Comparison of ENCODE assay signal across 8 cellular contexts in the genomic region with DNA sequence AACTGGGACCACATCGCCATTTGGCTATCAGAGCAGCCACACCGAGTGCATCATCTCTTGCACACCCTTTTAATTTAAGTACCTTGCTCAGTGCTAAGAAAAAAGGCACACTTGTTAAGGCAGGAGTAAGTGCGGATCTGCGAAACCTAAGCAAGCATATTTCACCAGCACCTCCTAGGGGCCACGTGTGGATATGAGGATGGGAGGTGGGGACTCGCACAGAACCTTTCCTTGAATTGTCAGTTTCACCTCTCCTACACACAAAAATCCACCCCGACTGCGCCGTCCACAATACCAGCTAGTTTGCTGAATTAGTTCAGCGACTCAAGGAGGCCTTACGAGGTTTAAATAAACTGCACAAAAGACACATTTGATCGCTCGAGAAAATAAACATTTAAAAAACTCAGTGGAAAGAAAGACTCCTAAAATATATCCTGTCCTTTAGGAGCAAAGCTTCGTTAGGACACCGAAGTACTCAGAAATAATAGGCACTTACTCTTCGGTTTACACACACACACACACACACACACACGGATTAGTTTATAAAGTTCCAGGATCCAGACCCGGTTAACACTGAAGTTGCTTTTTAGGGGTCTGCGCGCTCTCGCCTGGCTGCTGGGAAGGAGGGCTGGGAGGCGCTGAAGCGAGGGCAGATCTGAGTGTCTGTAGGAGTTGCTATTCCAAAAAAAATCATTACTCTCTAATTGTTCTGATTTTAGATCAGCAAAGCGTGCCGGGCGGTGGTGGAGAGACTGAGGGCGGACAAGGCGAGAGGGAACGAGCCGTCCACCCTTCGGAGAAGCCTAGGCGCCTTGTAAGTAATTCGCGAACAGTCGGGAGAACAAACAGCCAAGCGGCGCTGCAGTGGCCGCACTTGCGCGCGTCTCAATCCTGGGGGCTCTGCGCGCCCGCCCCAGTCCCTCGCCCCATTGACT. TPM values are rescaled to one million over a fixed set of nuclear protein-coding genes. Genes with fewer than 3 reads are reported as not detected.
DNase-seq lines count a peak whose midpoint lies in the region; ATAC-seq and TF ChIP-seq lines count a peak whose summit lies in the region.

No MANE protein-coding gene starts in this region.

- H3K36me3 ChIP-seq in HEK293 (ENCODE audit: control insufficient read depth in 2 of 2, insufficient read depth in 1 of 2, low read length in 2 of 2) = no peaks in the 10 kb centered on the region

- POLR2A ChIA-PET in HEK293 (lab: Yijun Ruan, JAX) = no interaction called here

- ATAC-seq in GM19328 (IDR thresholded peaks at IDR 0.05; ENCODE audit: unreplicated experiment) = no peak

- peak overlapping the region; percentile 88 for H3K27ac ChIP-seq in HEK293 (ENCODE audit: extremely low read depth, low read depth, low read length)

- peak; percentile 72 for TF ChIP-seq CTCF in HEK293 (tag by site-specific recombination; IDR thresholded peaks at IDR 0.05)

- intact Hi-C loops in cardiac septum (cut with DNase I) = loop anchor here (2.0 to 5.0 kb wide), 3 partner anchors 139 to 560 kb away; no protein-coding TSS in a partner anchor

- peak overlapping the region; percentile 77 for H3K4me3 Mint-ChIP-seq in activated naive CD8-positive, alpha-beta T cell

- peak overlapping the region; percentile 82 for H3K4me3 ChIP-seq in HEK293 (ENCODE audit: low read depth, low read length)

- H3K9me3 Mint-ChIP-seq in activated naive CD8-positive, alpha-beta T cell (ENCODE audit: low read depth) = no peaks in the 10 kb centered on the region

- H3K36me3 Mint-ChIP-seq in activated naive CD8-positive, alpha-beta T cell = no peaks in the 10 kb centered on the region

- peaks cover 50% of the 10 kb centered on the region for H3K27me3 Mint-ChIP-seq in activated naive CD8-positive, alpha-beta T cell

- H3K4me1 Mint-ChIP-seq in activated naive CD8-positive, alpha-beta T cell (ENCODE audit: low read depth) = peaks cover 21% of the 10 kb centered on the region

- peak; percentile 67 for DNase-seq in NCI-H1092 treated with DMSO at 0.1 percent for 48 hours (lab: John Stamatoyannopoulos, UW)
- no peak for DNase-seq in NCI-H1092 (lab: John Stamatoyannopoulos, UW)
- peak; percentile 53 for DNase-seq in NCI-H2196 treated with DMSO at 0.1 percent for 48 hours (lab: John Stamatoyannopoulos, UW; ENCODE audit: unreplicated experiment)
- peak; percentile 89 for DNase-seq in cardiac septum (ENCODE audit: low spot score)
- peak in 52 of 56 donors; percentile 39 to 86 (median 68) for DNase-seq in nucleus accumbens (lab: John Stamatoyannopoulos, UW)

- H3K27ac Mint-ChIP-seq in activated naive CD8-positive, alpha-beta T cell = no peak overlapping the region

- CTCF ChIA-PET in HEK293 (lab: Yijun Ruan, JAX) = interaction anchor here (0.6 to 3.0 kb wide), 21 partner anchors 9 to 1866 kb away, joined by 3 to 16 read pairs (median 3); no protein-coding TSS in a partner anchor

- H3K4me1 ChIP-seq in HEK293 (ENCODE audit: control insufficient read depth, insufficient read depth, low read length) = peaks cover 12% of the 10 kb centered on the region

- H3K9me3 ChIP-seq in HEK293 (ENCODE audit: control insufficient read depth, insufficient read depth, low read depth, low read length) = no peaks in the 10 kb centered on the region

TF ChIP-seq in HEK293, 187 proteins besides CTCF, POLR2A, EP300 and RAD21 (continues in another document):
- TF ChIP-seq ZNF423 (tag by site-specific recombination; IDR thresholded peaks at IDR 0.05) = no peak
- no peak for TF ChIP-seq ZNF146 (tag by site-specific recombination; IDR thresholded peaks at IDR 0.05)
- TF ChIP-seq, protein P1, sequence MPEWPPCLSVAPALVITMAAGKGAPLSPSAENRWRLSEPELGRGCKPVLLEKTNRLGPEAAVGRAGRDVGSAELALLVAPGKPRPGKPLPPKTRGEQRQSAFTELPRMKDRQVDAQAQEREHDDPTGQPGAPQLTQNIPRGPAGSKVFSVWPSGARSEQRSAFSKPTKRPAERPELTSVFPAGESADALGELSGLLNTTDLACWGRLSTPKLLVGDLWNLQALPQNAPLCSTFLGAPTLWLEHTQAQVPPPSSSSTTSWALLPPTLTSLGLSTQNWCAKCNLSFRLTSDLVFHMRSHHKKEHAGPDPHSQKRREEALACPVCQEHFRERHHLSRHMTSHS (tag by site-specific recombination; IDR thresholded peaks at IDR 0.05) = no peak
- TF ChIP-seq, protein P2, sequence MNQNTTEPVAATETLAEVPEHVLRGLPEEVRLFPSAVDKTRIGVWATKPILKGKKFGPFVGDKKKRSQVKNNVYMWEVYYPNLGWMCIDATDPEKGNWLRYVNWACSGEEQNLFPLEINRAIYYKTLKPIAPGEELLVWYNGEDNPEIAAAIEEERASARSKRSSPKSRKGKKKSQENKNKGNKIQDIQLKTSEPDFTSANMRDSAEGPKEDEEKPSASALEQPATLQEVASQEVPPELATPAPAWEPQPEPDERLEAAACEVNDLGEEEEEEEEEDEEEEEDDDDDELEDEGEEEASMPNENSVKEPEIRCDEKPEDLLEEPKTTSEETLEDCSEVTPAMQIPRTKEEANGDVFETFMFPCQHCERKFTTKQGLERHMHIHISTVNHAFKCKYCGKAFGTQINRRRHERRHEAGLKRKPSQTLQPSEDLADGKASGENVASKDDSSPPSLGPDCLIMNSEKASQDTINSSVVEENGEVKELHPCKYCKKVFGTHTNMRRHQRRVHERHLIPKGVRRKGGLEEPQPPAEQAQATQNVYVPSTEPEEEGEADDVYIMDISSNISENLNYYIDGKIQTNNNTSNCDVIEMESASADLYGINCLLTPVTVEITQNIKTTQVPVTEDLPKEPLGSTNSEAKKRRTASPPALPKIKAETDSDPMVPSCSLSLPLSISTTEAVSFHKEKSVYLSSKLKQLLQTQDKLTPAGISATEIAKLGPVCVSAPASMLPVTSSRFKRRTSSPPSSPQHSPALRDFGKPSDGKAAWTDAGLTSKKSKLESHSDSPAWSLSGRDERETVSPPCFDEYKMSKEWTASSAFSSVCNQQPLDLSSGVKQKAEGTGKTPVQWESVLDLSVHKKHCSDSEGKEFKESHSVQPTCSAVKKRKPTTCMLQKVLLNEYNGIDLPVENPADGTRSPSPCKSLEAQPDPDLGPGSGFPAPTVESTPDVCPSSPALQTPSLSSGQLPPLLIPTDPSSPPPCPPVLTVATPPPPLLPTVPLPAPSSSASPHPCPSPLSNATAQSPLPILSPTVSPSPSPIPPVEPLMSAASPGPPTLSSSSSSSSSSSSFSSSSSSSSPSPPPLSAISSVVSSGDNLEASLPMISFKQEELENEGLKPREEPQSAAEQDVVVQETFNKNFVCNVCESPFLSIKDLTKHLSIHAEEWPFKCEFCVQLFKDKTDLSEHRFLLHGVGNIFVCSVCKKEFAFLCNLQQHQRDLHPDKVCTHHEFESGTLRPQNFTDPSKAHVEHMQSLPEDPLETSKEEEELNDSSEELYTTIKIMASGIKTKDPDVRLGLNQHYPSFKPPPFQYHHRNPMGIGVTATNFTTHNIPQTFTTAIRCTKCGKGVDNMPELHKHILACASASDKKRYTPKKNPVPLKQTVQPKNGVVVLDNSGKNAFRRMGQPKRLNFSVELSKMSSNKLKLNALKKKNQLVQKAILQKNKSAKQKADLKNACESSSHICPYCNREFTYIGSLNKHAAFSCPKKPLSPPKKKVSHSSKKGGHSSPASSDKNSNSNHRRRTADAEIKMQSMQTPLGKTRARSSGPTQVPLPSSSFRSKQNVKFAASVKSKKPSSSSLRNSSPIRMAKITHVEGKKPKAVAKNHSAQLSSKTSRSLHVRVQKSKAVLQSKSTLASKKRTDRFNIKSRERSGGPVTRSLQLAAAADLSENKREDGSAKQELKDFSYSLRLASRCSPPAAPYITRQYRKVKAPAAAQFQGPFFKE (tag by site-specific recombination; IDR thresholded peaks at IDR 0.05; ENCODE audit: borderline replicate concordance) = no peak
- TF ChIP-seq, protein P3, sequence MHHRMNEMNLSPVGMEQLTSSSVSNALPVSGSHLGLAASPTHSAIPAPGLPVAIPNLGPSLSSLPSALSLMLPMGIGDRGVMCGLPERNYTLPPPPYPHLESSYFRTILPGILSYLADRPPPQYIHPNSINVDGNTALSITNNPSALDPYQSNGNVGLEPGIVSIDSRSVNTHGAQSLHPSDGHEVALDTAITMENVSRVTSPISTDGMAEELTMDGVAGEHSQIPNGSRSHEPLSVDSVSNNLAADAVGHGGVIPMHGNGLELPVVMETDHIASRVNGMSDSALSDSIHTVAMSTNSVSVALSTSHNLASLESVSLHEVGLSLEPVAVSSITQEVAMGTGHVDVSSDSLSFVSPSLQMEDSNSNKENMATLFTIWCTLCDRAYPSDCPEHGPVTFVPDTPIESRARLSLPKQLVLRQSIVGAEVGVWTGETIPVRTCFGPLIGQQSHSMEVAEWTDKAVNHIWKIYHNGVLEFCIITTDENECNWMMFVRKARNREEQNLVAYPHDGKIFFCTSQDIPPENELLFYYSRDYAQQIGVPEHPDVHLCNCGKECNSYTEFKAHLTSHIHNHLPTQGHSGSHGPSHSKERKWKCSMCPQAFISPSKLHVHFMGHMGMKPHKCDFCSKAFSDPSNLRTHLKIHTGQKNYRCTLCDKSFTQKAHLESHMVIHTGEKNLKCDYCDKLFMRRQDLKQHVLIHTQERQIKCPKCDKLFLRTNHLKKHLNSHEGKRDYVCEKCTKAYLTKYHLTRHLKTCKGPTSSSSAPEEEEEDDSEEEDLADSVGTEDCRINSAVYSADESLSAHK (tag by site-specific recombination; IDR thresholded peaks at IDR 0.05) = peak; percentile 94
- TF ChIP-seq, protein P4, sequence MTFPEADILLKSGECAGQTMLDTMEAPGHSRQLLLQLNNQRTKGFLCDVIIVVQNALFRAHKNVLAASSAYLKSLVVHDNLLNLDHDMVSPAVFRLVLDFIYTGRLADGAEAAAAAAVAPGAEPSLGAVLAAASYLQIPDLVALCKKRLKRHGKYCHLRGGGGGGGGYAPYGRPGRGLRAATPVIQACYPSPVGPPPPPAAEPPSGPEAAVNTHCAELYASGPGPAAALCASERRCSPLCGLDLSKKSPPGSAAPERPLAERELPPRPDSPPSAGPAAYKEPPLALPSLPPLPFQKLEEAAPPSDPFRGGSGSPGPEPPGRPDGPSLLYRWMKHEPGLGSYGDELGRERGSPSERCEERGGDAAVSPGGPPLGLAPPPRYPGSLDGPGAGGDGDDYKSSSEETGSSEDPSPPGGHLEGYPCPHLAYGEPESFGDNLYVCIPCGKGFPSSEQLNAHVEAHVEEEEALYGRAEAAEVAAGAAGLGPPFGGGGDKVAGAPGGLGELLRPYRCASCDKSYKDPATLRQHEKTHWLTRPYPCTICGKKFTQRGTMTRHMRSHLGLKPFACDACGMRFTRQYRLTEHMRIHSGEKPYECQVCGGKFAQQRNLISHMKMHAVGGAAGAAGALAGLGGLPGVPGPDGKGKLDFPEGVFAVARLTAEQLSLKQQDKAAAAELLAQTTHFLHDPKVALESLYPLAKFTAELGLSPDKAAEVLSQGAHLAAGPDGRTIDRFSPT (tag by site-specific recombination; IDR thresholded peaks at IDR 0.05) = no peak
- TF ChIP-seq GLI4 (tag by site-specific recombination; IDR thresholded peaks at IDR 0.05) = no peak
- peak; percentile 59; the same call in 1 of the 2 replicates for TF ChIP-seq ZNF664 (tag by site-specific recombination; IDR thresholded peaks at IDR 0.05)
- no peak for TF ChIP-seq ZNF530 (tag by site-specific recombination; IDR thresholded peaks at IDR 0.05; ENCODE audit: low read depth)
- TF ChIP-seq ZSCAN30 (tag by site-specific recombination; IDR thresholded peaks at IDR 0.05) = 0 out of 2 replicates have a peak, but pooled peaks have one; percentile 9

RNA-seq across cellular contexts. Expression of a gene that starts 1.0 kb away (rescaled TPM):
- total RNA-seq in cardiac septum = 33.5 TPM
